25 cellular contexts compared by ENCODE assay signal in genomic region chr11:83764643-83765042, GRCh38.
A peak's percentile ranks its signal among the peaks of the same experiment; 100 is the strongest.
DNase-seq lines count a peak whose midpoint lies in the region; ATAC-seq, FAIRE-seq and TF ChIP-seq lines count a peak whose summit lies in the region.
"Had no signal": no experiment of that assay in that cellular context is flagged by ENCODE, and none has a peak within 500 bp of the region (broad histone marks: within the 10 kb centered on the region; RNA-seq: fewer than 3 reads in every experiment).

No MANE protein-coding gene starts in this region.

- H3K4me3 ChIP-seq in KMS-11 (IDR thresholded peaks at IDR 0.05; ENCODE audit: insufficient read depth, low read depth, low read length) (no peak overlapping the region), neuronal stem cell (ENCODE audit: low read length in 2 of 2) (no peak overlapping the region), BE2C (ENCODE audit: low read depth, low read length) (no peak overlapping the region)
- H3K4me3 ChIP-seq: GM23338, HAP-1, SJSA1 had no signal

- no peaks in the 10 kb centered on the region for H3K36me3 ChIP-seq in KMS-11 (ENCODE audit: insufficient read depth)
- no peaks in the 10 kb centered on the region for H3K36me3 ChIP-seq in neuronal stem cell (replicated peaks in 1 of 2; ENCODE audit: control insufficient read depth in 2 of 2, insufficient read depth in 2 of 2, low read length in 2 of 2)
- no peaks in the 10 kb centered on the region for H3K36me3 ChIP-seq in BE2C
- H3K36me3 ChIP-seq: HAP-1, SJSA1 had no signal

- no peak overlapping the region for H2BK5ac ChIP-seq in neuronal stem cell (ENCODE audit: low read length)

- H3K27ac ChIP-seq in KMS-11: no peak overlapping the region
- no peak overlapping the region for H3K27ac ChIP-seq in neuronal stem cell (replicated peaks; ENCODE audit: low read length)
- H3K27ac ChIP-seq: SJSA1 had no signal

- no peak overlapping the region for H3K9ac ChIP-seq in KMS-11
- no peak overlapping the region for H3K9ac ChIP-seq in neuronal stem cell (ENCODE audit: low read depth, low read length, poor library complexity)

- no peak overlapping the region for H2BK15ac ChIP-seq in neuronal stem cell (ENCODE audit: low read length)

- H3K14ac ChIP-seq in neuronal stem cell (ENCODE audit: low read length): no peak overlapping the region

- H3K27me3 ChIP-seq in KMS-11 (ENCODE audit: insufficient read depth, low read depth): no peaks in the 10 kb centered on the region
- H3K27me3 ChIP-seq in neuronal stem cell (ENCODE audit: control insufficient read depth in 3 of 3, insufficient read depth in 3 of 3, low read depth in 1 of 3, low read length in 3 of 3): peaks cover 0 to 3% (median 0%) of the 10 kb centered on the region in 3 experiments
- H3K27me3 ChIP-seq in BE2C: no peaks in the 10 kb centered on the region
- H3K27me3 ChIP-seq: SJSA1 had no signal

- H3K79me1 ChIP-seq in neuronal stem cell (ENCODE audit: low read depth, low read length): no peaks in the 10 kb centered on the region

- H3K18ac ChIP-seq in neuronal stem cell (ENCODE audit: low read length): no peak overlapping the region

- TF ChIP-seq POLR2A in GM12892 (IDR thresholded peaks at IDR 0.05; ENCODE audit: low read depth, low read length): no peak

- no peaks in the 10 kb centered on the region for H4K20me1 ChIP-seq in KMS-11 (ENCODE audit: insufficient read depth)

- peaks cover 22% of the 10 kb centered on the region for H3K4me1 ChIP-seq in KMS-11 (ENCODE audit: low read depth, poor library complexity, severe bottlenecking)
- no peaks in the 10 kb centered on the region for H3K4me1 ChIP-seq in neuronal stem cell (ENCODE audit: control insufficient read depth in 2 of 2, insufficient read depth in 1 of 2, low read depth in 1 of 2, low read length in 2 of 2)
- no peaks in the 10 kb centered on the region for H3K4me1 ChIP-seq in BE2C
- H3K4me1 ChIP-seq: HAP-1, SJSA1 had no signal

- no peaks in the 10 kb centered on the region for H3K79me2 ChIP-seq in KMS-11 (ENCODE audit: insufficient read depth, low read depth)

- no peak overlapping the region for H2AK5ac ChIP-seq in neuronal stem cell (ENCODE audit: low read depth, low read length)

- peak; percentile 38 for FAIRE-seq in GM12892 (lab: Jason Lieb, UNC)

- H3K4me2 ChIP-seq in KMS-11 (peak overlapping the region; percentile 26; the same call in 1 of the 2 replicates), neuronal stem cell (ENCODE audit: insufficient read depth, low read length, poor library complexity, severe bottlenecking) (no peak overlapping the region)
- H3K4me2 ChIP-seq: GM23338 had no signal

- no peak overlapping the region for H4K8ac ChIP-seq in neuronal stem cell (ENCODE audit: low read depth, low read length)

- no peak for TF ChIP-seq CTCF in KMS-11 (conservative IDR thresholded peaks at IDR 0.05; ENCODE audit: low read depth, low read length)
- TF ChIP-seq CTCF in BE2C (IDR thresholded peaks at IDR 0.05; ENCODE audit: low read depth, low read length): no peak

- H2AFZ ChIP-seq in KMS-11 (ENCODE audit: low read depth) (no peak overlapping the region), neuronal stem cell (ENCODE audit: low read length) (no peak overlapping the region)
- H2AFZ ChIP-seq: GM23338 had no signal

- no peak overlapping the region for H3K4ac ChIP-seq in neuronal stem cell (ENCODE audit: low read length)

- WGBS in neuronal stem cell (ENCODE audit: extremely low coverage in 2 of 2, insufficient read length in 2 of 2, insufficient replicate concordance in 1 of 2), 2 donors: no CpG with 5 or more reads among the region's 2 CpGs

- H3K9me3 ChIP-seq in neuronal stem cell (replicated peaks in 1 of 2; ENCODE audit: control insufficient read depth in 2 of 2, insufficient read depth in 1 of 2, low read depth in 1 of 2, low read length in 2 of 2) (no peaks in the 10 kb centered on the region), BE2C (no peaks in the 10 kb centered on the region)
- H3K9me3 ChIP-seq: HAP-1, SJSA1 had no signal

- ATAC-seq in GM19463 (IDR thresholded peaks at IDR 0.05; ENCODE audit: unreplicated experiment) (peak; percentile 74), HG02884 (IDR thresholded peaks at IDR 0.05; ENCODE audit: unreplicated experiment) (peak; percentile 92), GM21526 (IDR thresholded peaks at IDR 0.05; ENCODE audit: low FRiP score, unreplicated experiment) (no peak)
- ATAC-seq: GM23338, Right ventricle myocardium inferior had no signal

- no peak overlapping the region for H2BK12ac ChIP-seq in neuronal stem cell (ENCODE audit: low read length)

- DNase-seq in GM12892 (ENCODE audit: insufficient read length) (no peak), UCSD-AML1 (lab: John Stamatoyannopoulos, UW; ENCODE audit: unreplicated experiment) (no peak), neuronal stem cell (ENCODE audit: low spot score) (no peak), BE2C (no peak)
- DNase-seq: 8988T, AML-193, EL, GF-D8, Karpas-422, MV-4-11, NCI-H1105 treated with DMSO at 0.1 percent for 48 hours, NCI-H2081 treated with DMSO at 0.1 percent for 48 hours, NCI-H2171 treated with DMSO at 0.1 percent for 48 hours, NCI-H446, NCI-H526, OCI-M1, T-helper 9 cell had no signal

- H3K23ac ChIP-seq in neuronal stem cell (ENCODE audit: low read depth, low read length, poor library complexity): no peak overlapping the region

- no peak overlapping the region for H4K91ac ChIP-seq in neuronal stem cell (ENCODE audit: low read depth, low read length, poor library complexity)

- H2BK120ac ChIP-seq in neuronal stem cell (ENCODE audit: low read depth, low read length): no peak overlapping the region
